Comparison of ENCODE assay signal across 8 cellular contexts in genomic region chr12:49428652-49429549, GRCh38.
DNase-seq lines count a peak whose midpoint lies in the region; ATAC-seq and TF ChIP-seq lines count a peak whose summit lies in the region.

No MANE protein-coding gene starts in this region.

- DNase-seq in GM13976 (ENCODE audit: low spot score), result peak; percentile 44
- peak; percentile 14 for DNase-seq in HPDE6-E6E7 (ENCODE audit: extremely low spot score)
- peak; percentile 63 for DNase-seq in adipocyte (ENCODE audit: low read depth)
- DNase-seq in myocyte (ENCODE audit: low read depth), result peak; percentile 93
- DNase-seq in NCI-H82 (lab: John Stamatoyannopoulos, UW), result no peak
- no peak for DNase-seq in CD8-positive, alpha-beta T cell
- DNase-seq in activated T-cell treated with anti-CD3 and anti-CD28 coated beads, Interleukin-2, amount 50 U/mL, for 1 hour, result no peak

- no peak overlapping the region for H3K4me3 Mint-ChIP-seq in CD8-positive, alpha-beta T cell

- no peaks in the 10 kb centered on the region for H3K36me3 ChIP-seq in adipocyte (ENCODE audit: control insufficient read depth, insufficient read depth, low read length, severe bottlenecking)
- H3K36me3 ChIP-seq in CD8-positive, alpha-beta T cell (ENCODE audit: insufficient read depth, low read length), result no peaks in the 10 kb centered on the region

- H3K27ac ChIP-seq in CD8-positive, alpha-beta T cell (ENCODE audit: low read depth, low read length), result no peak overlapping the region

- no peaks in the 10 kb centered on the region for H3K9me3 ChIP-seq in adipocyte (ENCODE audit: control insufficient read depth, low read length)
- no peaks in the 10 kb centered on the region for H3K9me3 ChIP-seq in CD8-positive, alpha-beta T cell (ENCODE audit: low read length)

- intact Hi-C loops in CD8-positive, alpha-beta T cell (cut with DNase I, micrococcal nuclease), result no loop called here

- H3K9ac ChIP-seq in adipocyte (ENCODE audit: low read length), result no peak overlapping the region

- ATAC-seq in CD8-positive, alpha-beta T cell, result no peak
- no peak for ATAC-seq in HG03378 (IDR thresholded peaks at IDR 0.05; ENCODE audit: unreplicated experiment)

- POLR2A ChIA-PET in CD8-positive, alpha-beta T cell (lab: Charles Lee), result no interaction called here

- H3K27ac Mint-ChIP-seq in CD8-positive, alpha-beta T cell, result no peak overlapping the region

- H3K4me3 ChIP-seq in adipocyte (ENCODE audit: low read length), result peak overlapping the region; percentile 49
- H3K4me3 ChIP-seq in CD8-positive, alpha-beta T cell (ENCODE audit: low read depth, low read length), result no peak overlapping the region

- peaks cover 11% of the 10 kb centered on the region for H3K4me1 ChIP-seq in adipocyte (ENCODE audit: control insufficient read depth, insufficient read depth, low read length)
- H3K4me1 ChIP-seq in CD8-positive, alpha-beta T cell (ENCODE audit: insufficient read depth, low read length), result no peaks in the 10 kb centered on the region

- no peak for TF ChIP-seq CTCF in GM13976 (IDR thresholded peaks at IDR 0.05; ENCODE audit: borderline replicate concordance, control extremely low read depth, extremely low read depth, insufficient read depth, missing control alignments)
- no peak for TF ChIP-seq CTCF in CD8-positive, alpha-beta T cell (IDR thresholded peaks at IDR 0.05)

- in situ Hi-C loops in GM13976 (cut with MboI; ENCODE audit: low sequenced_read_pairs, unreplicated experiment), result no loop called here

- H3K9me3 Mint-ChIP-seq in CD8-positive, alpha-beta T cell, result no peaks in the 10 kb centered on the region

- no peaks in the 10 kb centered on the region for H3K4me1 Mint-ChIP-seq in CD8-positive, alpha-beta T cell (ENCODE audit: low read depth)

- CTCF ChIA-PET in CD8-positive, alpha-beta T cell (lab: Charles Lee), result interaction anchor here (0.7 kb wide), 1 partner anchor 591 kb away, joined by 3 read pairs; no protein-coding TSS in a partner anchor

- H3K36me3 Mint-ChIP-seq in CD8-positive, alpha-beta T cell, result peaks cover 3% of the 10 kb centered on the region

- no peaks in the 10 kb centered on the region for H3K27me3 ChIP-seq in adipocyte (replicated peaks; ENCODE audit: control insufficient read depth, insufficient read depth, low read length)
- no peaks in the 10 kb centered on the region for H3K27me3 ChIP-seq in CD8-positive, alpha-beta T cell (ENCODE audit: insufficient read depth, low read length)

- no peaks in the 10 kb centered on the region for H3K27me3 Mint-ChIP-seq in CD8-positive, alpha-beta T cell (ENCODE audit: low read depth)

Comparison
In these comparisons a context has a peak if more than half of its experiments do, and no peak if none do; other contexts are left out.
1. DNase-seq: peak in GM13976 (single experiment), HPDE6-E6E7 (single experiment), adipocyte (single experiment) and myocyte (single experiment); none in NCI-H82 (single experiment), CD8-positive, alpha-beta T cell (0 of 7) and activated T-cell treated with anti-CD3 and anti-CD28 coated beads, Interleukin-2, amount 50 U/mL, for 1 hour (single experiment).